In the genomic region with DNA sequence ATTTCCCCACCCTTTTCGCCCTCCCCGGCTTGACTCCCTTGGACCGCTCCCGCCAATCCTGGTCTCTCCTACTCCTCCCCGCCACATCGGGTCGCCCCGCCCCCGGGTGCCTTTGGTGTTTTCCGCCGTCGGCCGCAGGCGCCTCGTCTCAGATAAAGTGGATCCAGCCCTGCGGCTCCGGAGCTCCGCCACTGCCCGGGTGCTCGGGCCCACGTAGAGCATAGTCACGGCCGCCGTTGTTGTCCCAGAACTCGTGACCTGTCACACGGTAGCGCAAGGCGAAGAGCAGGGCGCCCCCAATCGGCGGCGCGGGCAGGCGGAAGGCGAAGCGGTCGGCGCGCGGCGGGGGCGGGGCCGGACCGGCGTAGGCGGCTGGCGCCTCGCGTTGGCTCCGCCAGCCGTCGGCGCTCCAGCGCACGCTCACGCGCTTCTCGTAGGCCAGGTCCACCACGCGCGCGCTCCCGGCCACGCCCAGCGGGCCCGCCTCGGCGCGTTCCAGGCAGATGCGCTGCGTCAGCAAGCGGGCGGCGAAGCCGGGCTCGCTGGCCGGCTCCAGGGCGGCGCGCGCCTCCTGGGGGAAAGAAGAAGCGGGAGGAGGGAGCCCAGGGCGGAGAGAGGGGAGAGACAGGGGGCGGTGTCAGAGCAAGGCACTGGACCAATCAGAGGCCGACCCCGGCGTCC, we compare ENCODE assay signal across 8 cellular contexts. TPM values are rescaled to one million over a fixed set of nuclear protein-coding genes. Genes with fewer than 3 reads are reported as not detected.
DNase-seq lines count a peak whose midpoint lies in the region; ATAC-seq and TF ChIP-seq lines count a peak whose summit lies in the region.

No MANE protein-coding gene starts in this region.

- intact Hi-C loops in Right ventricle myocardium superior (cut with DNase I) = no loop called here

- peak; percentile 62 to 95 for TF ChIP-seq EP300 in tibial nerve (IDR thresholded peaks at IDR 0.05)

- H3K9me3 Mint-ChIP-seq in activated naive CD8-positive, alpha-beta T cell treated with anti-CD3 and anti-CD28 coated beads for 36 hours = no peaks in the 10 kb centered on the region

- H3K9ac ChIP-seq in parathyroid adenoma = peak overlapping the region; percentile 78

- peak; percentile 81 for TF ChIP-seq POLR2A in tibial nerve (IDR thresholded peaks at IDR 0.05)

- H3K36me3 Mint-ChIP-seq in activated naive CD8-positive, alpha-beta T cell treated with anti-CD3 and anti-CD28 coated beads for 36 hours = peaks cover 17% of the 10 kb centered on the region

- H3K4me3 ChIP-seq in GM12865 (ENCODE audit: low read depth, low read length) (peak overlapping the region; percentile 89), parathyroid adenoma (ENCODE audit: low read depth, low read length) (peak overlapping the region; percentile 79), tibial nerve (peak overlapping the region; percentile 65 to 95 (median 80))

- peaks cover 26% of the 10 kb centered on the region for H3K4me1 Mint-ChIP-seq in activated naive CD8-positive, alpha-beta T cell treated with anti-CD3 and anti-CD28 coated beads for 36 hours

- H2AFZ ChIP-seq in parathyroid adenoma = peak overlapping the region; percentile 99

- DNase-seq in GM12865 (ENCODE audit: low read depth) (peak; percentile 100), NCI-H1092 (lab: John Stamatoyannopoulos, UW) (peak; percentile 98), Right ventricle myocardium superior (peak; percentile 99), tibial nerve (ENCODE audit: low spot score in 2 of 2) (peak; percentile 91 to 95)
- peak; percentile 100 for DNase-seq in activated naive CD8-positive, alpha-beta T cell treated with anti-CD3 and anti-CD28 coated beads for 36 hours

- H3K4me1 ChIP-seq in parathyroid adenoma (peaks cover 11% of the 10 kb centered on the region), tibial nerve (peaks cover 5 to 49% (median 27%) of the 10 kb centered on the region in 4 donors)

- peak overlapping the region; percentile 97 for H3K27ac Mint-ChIP-seq in activated naive CD8-positive, alpha-beta T cell treated with anti-CD3 and anti-CD28 coated beads for 36 hours

- ATAC-seq in HG02623 (IDR thresholded peaks at IDR 0.05; ENCODE audit: unreplicated experiment) (peak; percentile 78), SK-N-SH treated with all-trans-retinoic acid at 6 μM for 48 hours (peak; percentile 86), Right ventricle myocardium superior (ENCODE audit: poor library complexity) (peak; percentile 85)

- H3K27me3 ChIP-seq in parathyroid adenoma (ENCODE audit: control insufficient read depth, insufficient read depth, low read length) = no peaks in the 10 kb centered on the region
- no peaks in the 10 kb centered on the region for H3K27me3 ChIP-seq in tibial nerve

- no peaks in the 10 kb centered on the region for H3K36me3 ChIP-seq in parathyroid adenoma (ENCODE audit: control insufficient read depth, insufficient read depth, low read length)
- peaks cover 0 to 26% (median 0%) of the 10 kb centered on the region in 3 donors for H3K36me3 ChIP-seq in tibial nerve

- H3K79me2 ChIP-seq in parathyroid adenoma = no peaks in the 10 kb centered on the region

- H3K4me3 Mint-ChIP-seq in activated naive CD8-positive, alpha-beta T cell treated with anti-CD3 and anti-CD28 coated beads for 36 hours = peak overlapping the region; percentile 97

- TF ChIP-seq CTCF in GM12865 (IDR thresholded peaks at IDR 0.05; ENCODE audit: insufficient read depth, low read depth, low read length, missing control alignments) (peak; percentile 75), parathyroid adenoma (IDR thresholded peaks at IDR 0.05) (peak; percentile 74), tibial nerve (IDR thresholded peaks at IDR 0.05) (peak; percentile 68 to 98 (median 97))

- H3K4me2 ChIP-seq in parathyroid adenoma (ENCODE audit: low read length) = peak overlapping the region; percentile 99

- WGBS in tibial nerve, 2 donors = 0% methylated on average over 30 to 65 of the region's 87 CpGs

- H3K27me3 Mint-ChIP-seq in activated naive CD8-positive, alpha-beta T cell treated with anti-CD3 and anti-CD28 coated beads for 36 hours = peaks cover 17% of the 10 kb centered on the region

- H3K9me3 ChIP-seq in parathyroid adenoma (ENCODE audit: control insufficient read depth, low read length) (no peaks in the 10 kb centered on the region), tibial nerve (no peaks in the 10 kb centered on the region)

- peak overlapping the region; percentile 96 for H3K27ac ChIP-seq in parathyroid adenoma
- peak overlapping the region; percentile 98 to 100 (median 100) for H3K27ac ChIP-seq in tibial nerve

TF ChIP-seq in SK-N-SH treated with all-trans-retinoic acid at 6 μM for 48 hours, 23 proteins besides CTCF, POLR2A, EP300 and RAD21:
- TF ChIP-seq, protein P1, sequence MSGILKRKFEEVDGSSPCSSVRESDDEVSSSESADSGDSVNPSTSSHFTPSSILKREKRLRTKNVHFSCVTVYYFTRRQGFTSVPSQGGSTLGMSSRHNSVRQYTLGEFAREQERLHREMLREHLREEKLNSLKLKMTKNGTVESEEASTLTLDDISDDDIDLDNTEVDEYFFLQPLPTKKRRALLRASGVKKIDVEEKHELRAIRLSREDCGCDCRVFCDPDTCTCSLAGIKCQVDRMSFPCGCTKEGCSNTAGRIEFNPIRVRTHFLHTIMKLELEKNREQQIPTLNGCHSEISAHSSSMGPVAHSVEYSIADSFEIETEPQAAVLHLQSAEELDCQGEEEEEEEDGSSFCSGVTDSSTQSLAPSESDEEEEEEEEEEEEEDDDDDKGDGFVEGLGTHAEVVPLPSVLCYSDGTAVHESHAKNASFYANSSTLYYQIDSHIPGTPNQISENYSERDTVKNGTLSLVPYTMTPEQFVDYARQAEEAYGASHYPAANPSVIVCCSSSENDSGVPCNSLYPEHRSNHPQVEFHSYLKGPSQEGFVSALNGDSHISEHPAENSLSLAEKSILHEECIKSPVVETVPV (CRISPR knock-in tag; IDR thresholded peaks at IDR 0.05) = no peak
- TF ChIP-seq SNAI2 (CRISPR knock-in tag; IDR thresholded peaks at IDR 0.05) = 0 out of 2 replicates have a peak, but pooled peaks have one; percentile 39
- TF ChIP-seq, protein P2, sequence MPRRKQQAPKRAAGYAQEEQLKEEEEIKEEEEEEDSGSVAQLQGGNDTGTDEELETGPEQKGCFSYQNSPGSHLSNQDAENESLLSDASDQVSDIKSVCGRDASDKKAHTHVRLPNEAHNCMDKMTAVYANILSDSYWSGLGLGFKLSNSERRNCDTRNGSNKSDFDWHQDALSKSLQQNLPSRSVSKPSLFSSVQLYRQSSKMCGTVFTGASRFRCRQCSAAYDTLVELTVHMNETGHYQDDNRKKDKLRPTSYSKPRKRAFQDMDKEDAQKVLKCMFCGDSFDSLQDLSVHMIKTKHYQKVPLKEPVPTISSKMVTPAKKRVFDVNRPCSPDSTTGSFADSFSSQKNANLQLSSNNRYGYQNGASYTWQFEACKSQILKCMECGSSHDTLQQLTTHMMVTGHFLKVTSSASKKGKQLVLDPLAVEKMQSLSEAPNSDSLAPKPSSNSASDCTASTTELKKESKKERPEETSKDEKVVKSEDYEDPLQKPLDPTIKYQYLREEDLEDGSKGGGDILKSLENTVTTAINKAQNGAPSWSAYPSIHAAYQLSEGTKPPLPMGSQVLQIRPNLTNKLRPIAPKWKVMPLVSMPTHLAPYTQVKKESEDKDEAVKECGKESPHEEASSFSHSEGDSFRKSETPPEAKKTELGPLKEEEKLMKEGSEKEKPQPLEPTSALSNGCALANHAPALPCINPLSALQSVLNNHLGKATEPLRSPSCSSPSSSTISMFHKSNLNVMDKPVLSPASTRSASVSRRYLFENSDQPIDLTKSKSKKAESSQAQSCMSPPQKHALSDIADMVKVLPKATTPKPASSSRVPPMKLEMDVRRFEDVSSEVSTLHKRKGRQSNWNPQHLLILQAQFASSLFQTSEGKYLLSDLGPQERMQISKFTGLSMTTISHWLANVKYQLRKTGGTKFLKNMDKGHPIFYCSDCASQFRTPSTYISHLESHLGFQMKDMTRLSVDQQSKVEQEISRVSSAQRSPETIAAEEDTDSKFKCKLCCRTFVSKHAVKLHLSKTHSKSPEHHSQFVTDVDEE (CRISPR knock-in tag; IDR thresholded peaks at IDR 0.05) = peak; percentile 35; the same call in 1 of the 2 replicates
TF ChIP-seq in SK-N-SH treated with all-trans-retinoic acid at 6 μM for 48 hours: peak in this region for 2.

RNA-seq across cellular contexts. Expression of a gene that starts 1.2 kb away (rescaled TPM):
- 10 to 100 TPM; 21.1 to 21.4 TPM for total RNA-seq in activated naive CD8-positive, alpha-beta T cell treated with anti-CD3 and anti-CD28 coated beads for 36 hours
- total RNA-seq in Right ventricle myocardium superior (6.7 TPM), tibial nerve (10 to 100 TPM; 15.0 to 29.1 (median 19.2) TPM)

RNA-seq across cellular contexts. Expression of a gene that starts 5.2 kb away (rescaled TPM):
- 1 to 10 TPM; 1.4 to 1.8 TPM for total RNA-seq in activated naive CD8-positive, alpha-beta T cell treated with anti-CD3 and anti-CD28 coated beads for 36 hours
- total RNA-seq in Right ventricle myocardium superior (37.3 TPM), tibial nerve (10 to 100 TPM; 49.8 to 87.3 (median 56.5) TPM)

RNA-seq across cellular contexts. Expression of a gene that starts 15.5 kb away (rescaled TPM):
- total RNA-seq in activated naive CD8-positive, alpha-beta T cell treated with anti-CD3 and anti-CD28 coated beads for 36 hours = 10 to 100 TPM; 10.8 to 12.7 TPM
- total RNA-seq in Right ventricle myocardium superior (6.5 TPM), tibial nerve (10 to 100 TPM in 2 of 4 donors, 1 to 10 TPM in 2; 7.5 to 35.2 (median 10.2) TPM)

RNA-seq across cellular contexts. Expression of a gene that starts 19.8 kb away (rescaled TPM):
- 100 to 1,000 TPM; 280 to 289 TPM for total RNA-seq in activated naive CD8-positive, alpha-beta T cell treated with anti-CD3 and anti-CD28 coated beads for 36 hours
- total RNA-seq in Right ventricle myocardium superior = 67.7 TPM
- 10 to 100 TPM; 52.1 to 80.8 (median 64.5) TPM for total RNA-seq in tibial nerve

RNA-seq across cellular contexts. Expression of a gene that starts 51.3 kb away (rescaled TPM):
- total RNA-seq in activated naive CD8-positive, alpha-beta T cell treated with anti-CD3 and anti-CD28 coated beads for 36 hours = 1 to 10 TPM; 2.2 to 2.9 TPM
- total RNA-seq in Right ventricle myocardium superior = 10.3 TPM
- total RNA-seq in tibial nerve = 10 to 100 TPM; 55.9 to 91.0 (median 58.3) TPM

Comparison
In these comparisons a context has a peak if more than half of its experiments do, and no peak if none do; other contexts are left out.
1. Peak in every context shown above with its lines: DNase-seq, ATAC-seq, H3K4me3 ChIP-seq and H3K27ac ChIP-seq.
2. RNA of a gene that starts 5.2 kb away (total RNA-seq): 49.8 to 87.3 TPM in tibial nerve and 37.3 TPM in Right ventricle myocardium superior (single experiment); 1.4 to 1.8 TPM in activated naive CD8-positive, alpha-beta T cell treated with anti-CD3 and anti-CD28 coated beads for 36 hours; every median in the first group is over 10 times any median in the second.